In the genomic region with DNA sequence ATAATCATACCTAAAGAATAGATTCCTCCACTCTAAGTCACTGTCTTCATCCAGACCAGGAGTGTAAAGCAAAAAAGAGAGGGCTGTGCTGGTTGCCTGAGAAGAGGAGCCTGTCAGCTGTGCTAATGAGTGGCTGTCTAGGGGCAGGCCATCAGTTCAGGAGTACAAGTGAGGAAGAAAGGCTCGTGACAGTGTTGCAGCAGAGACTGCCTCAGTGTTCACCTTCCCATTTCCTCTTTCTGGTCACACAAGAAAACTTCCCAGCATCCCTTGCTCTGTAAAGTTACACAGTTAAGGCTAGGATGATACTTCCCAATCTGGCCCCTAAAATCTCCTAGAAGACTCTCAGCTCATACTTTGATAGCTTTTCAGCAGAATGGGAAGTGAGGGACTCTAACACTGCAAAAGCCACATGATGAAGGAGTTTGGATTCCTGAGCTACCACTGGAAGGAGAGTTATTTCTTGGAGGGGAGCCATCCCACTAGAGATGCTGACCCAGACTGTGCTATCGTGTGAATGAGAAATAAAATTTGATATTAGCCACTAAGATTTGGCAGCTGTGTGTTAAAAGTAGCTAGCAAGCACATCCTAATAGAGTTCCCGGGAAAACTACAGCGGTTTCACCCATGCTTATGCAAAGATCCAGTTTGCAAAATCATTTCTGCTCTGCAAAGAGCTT, we compare ENCODE assay signal across 8 cellular contexts.
A peak's percentile ranks its signal among the peaks of the same experiment; 100 is the strongest.
DNase-seq lines count a peak whose midpoint lies in the region; FAIRE-seq and TF ChIP-seq lines count a peak whose summit lies in the region.

No MANE protein-coding gene starts in this region.

- no peaks in the 10 kb centered on the region for H3K36me3 Mint-ChIP-seq in Calu3 (ENCODE audit: insufficient read depth, unreplicated experiment)
- H3K36me3 Mint-ChIP-seq in progenitor cell of endocrine pancreas (ENCODE audit: insufficient read depth) = no peaks in the 10 kb centered on the region

- TF ChIP-seq CTCF in GM12865 (IDR thresholded peaks at IDR 0.05; ENCODE audit: insufficient read depth, low read depth, low read length, missing control alignments) (no peak), Calu3 (IDR thresholded peaks at IDR 0.05; ENCODE audit: unreplicated experiment) (no peak), progenitor cell of endocrine pancreas (IDR thresholded peaks at IDR 0.05; ENCODE audit: unreplicated experiment) (no peak)

- CTCF ChIA-PET in Calu3 (lab: Charles Lee) = interaction anchor here (0.6 kb wide), 1 partner anchor 110 kb away, joined by 3 read pairs; no protein-coding TSS in a partner anchor

- no peak overlapping the region for H3K4me3 ChIP-seq in GM12865 (ENCODE audit: low read depth, low read length)

- no TSS peak for BruUV-seq in Calu3 (replicated peaks; lab: Mats Ljungman, UMichigan)

- H3K9me3 Mint-ChIP-seq in Calu3 (ENCODE audit: low read depth, unreplicated experiment) (no peaks in the 10 kb centered on the region), progenitor cell of endocrine pancreas (ENCODE audit: low read depth) (no peaks in the 10 kb centered on the region)

- H3K27ac Mint-ChIP-seq in Calu3 (ENCODE audit: unreplicated experiment) (no peak overlapping the region), progenitor cell of endocrine pancreas (no peak overlapping the region)

- intact Hi-C loops in Calu3 (cut with micrococcal nuclease; ENCODE audit: unreplicated experiment) = no loop called here

- H3K4me3 Mint-ChIP-seq in Calu3 (ENCODE audit: low read depth, unreplicated experiment) = no peak overlapping the region
- no peak overlapping the region for H3K4me3 Mint-ChIP-seq in progenitor cell of endocrine pancreas (ENCODE audit: low read depth)

- TF ChIP-seq POLR2A in H54 (IDR thresholded peaks at IDR 0.05; ENCODE audit: low read depth, low read length) = no peak

- peak; percentile 15 for FAIRE-seq in H54 (lab: Jason Lieb, UNC)

- DNase-seq in GM12865 (ENCODE audit: low read depth) = peak; percentile 28
- no peak for DNase-seq in H54 (ENCODE audit: insufficient read length, low spot score)
- peak; percentile 80 to 92 for DNase-seq in NOMO-1 (lab: John Stamatoyannopoulos, UW; ENCODE audit: unreplicated experiment in 2 of 2)
- peak; percentile 44 for DNase-seq in midbrain (lab: John Stamatoyannopoulos, UW)
- DNase-seq in activated effector memory CD4-positive, alpha-beta T cell treated with Interleukin-2 at 50 U/mL for 16 hours = no peak
- DNase-seq in dermis blood vessel endothelial cell = no peak
- DNase-seq in Calu3 = no peak
- DNase-seq in progenitor cell of endocrine pancreas (ENCODE audit: low spot score, unreplicated experiment) = no peak

- no peaks in the 10 kb centered on the region for H3K4me1 Mint-ChIP-seq in Calu3 (ENCODE audit: low read depth, unreplicated experiment)
- no peaks in the 10 kb centered on the region for H3K4me1 Mint-ChIP-seq in progenitor cell of endocrine pancreas (ENCODE audit: low read depth)

- H3K27me3 Mint-ChIP-seq in Calu3 (ENCODE audit: unreplicated experiment) (peaks cover 10% of the 10 kb centered on the region), progenitor cell of endocrine pancreas (no peaks in the 10 kb centered on the region)

Comparison
In these comparisons a context has a peak if more than half of its experiments do, and no peak if none do; other contexts are left out.
1. DNase-seq: peak in GM12865 (single experiment), NOMO-1 (2 of 2) and midbrain (single experiment); none in H54 (single experiment), activated effector memory CD4-positive, alpha-beta T cell treated with Interleukin-2 at 50 U/mL for 16 hours (single experiment), dermis blood vessel endothelial cell (single experiment), Calu3 (single experiment) and progenitor cell of endocrine pancreas (single experiment).